7 cellular contexts compared by ENCODE assay signal in genomic region chr3:39166932-39167532, GRCh38. TPM values are rescaled to one million over a fixed set of nuclear protein-coding genes. Genes with fewer than 3 reads are reported as not detected.
A peak's percentile ranks its signal among the peaks of the same experiment; 100 is the strongest.
DNase-seq lines count a peak whose midpoint lies in the region; FAIRE-seq and TF ChIP-seq lines count a peak whose summit lies in the region.
"Had no signal": no experiment of that assay in that cellular context is flagged by ENCODE, and none has a peak within 500 bp of the region (broad histone marks: within the 10 kb centered on the region; RNA-seq: fewer than 3 reads in every experiment).

No MANE protein-coding gene starts in this region.

- no peaks in the 10 kb centered on the region for H3K36me3 ChIP-seq in skeletal muscle satellite cell (ENCODE audit: insufficient read depth, low read length)

- H3K9me3 ChIP-seq in skeletal muscle satellite cell (replicated peaks; ENCODE audit: low read length) = no peaks in the 10 kb centered on the region

- no peak for TF ChIP-seq POLR2A in NB4 (IDR thresholded peaks at IDR 0.05; ENCODE audit: extremely low read depth, insufficient read length)
- no peak for TF ChIP-seq POLR2A in H54 (IDR thresholded peaks at IDR 0.05; ENCODE audit: low read depth, low read length)

- peak overlapping the region; percentile 30 for H3K4me2 ChIP-seq in skeletal muscle satellite cell (ENCODE audit: low read length)

- no peaks in the 10 kb centered on the region for H3K27me3 ChIP-seq in skeletal muscle satellite cell (ENCODE audit: control insufficient read depth, insufficient read depth, low read length)

- H3K4me1 ChIP-seq in skeletal muscle satellite cell (ENCODE audit: control insufficient read depth, insufficient read depth, low read length) = peaks cover 28% of the 10 kb centered on the region

- DNase-seq in NB4 (ENCODE audit: low read depth) (peak; percentile 65), epithelial cell of esophagus (ENCODE audit: low read depth) (peak; percentile 96), DMS 273 treated with DMSO at 0.1 percent for 48 hours (lab: John Stamatoyannopoulos, UW) (no peak), H54 (ENCODE audit: insufficient read length, low spot score) (no peak), T-helper 2 cell (no peak)
- DNase-seq: NCI-H1092 had no signal

- TF ChIP-seq CTCF in NB4 (IDR thresholded peaks at IDR 0.05; ENCODE audit: low read depth, low read length) (no peak), epithelial cell of esophagus (IDR thresholded peaks at IDR 0.05; ENCODE audit: insufficient read depth, low read depth, low read length, missing control alignments) (no peak)

- peak overlapping the region; percentile 4 for H3K9ac ChIP-seq in skeletal muscle satellite cell (ENCODE audit: low read depth, low read length)

- FAIRE-seq in H54 (lab: Jason Lieb, UNC) = no peak

- H3K4me3 ChIP-seq in NB4 (ENCODE audit: low read depth, low read length) (no peak overlapping the region), epithelial cell of esophagus (ENCODE audit: low read length) (no peak overlapping the region), skeletal muscle satellite cell (ENCODE audit: low read length) (no peak overlapping the region)

RNA-seq across cellular contexts. Expression of gene CSRNP1, which starts 13.6 kb away (rescaled TPM):
- total RNA-seq in skeletal muscle satellite cell (2012; rRNA removed) = 2.3 and 6.3 TPM in 2 replicates

RNA-seq across cellular contexts. Expression of gene XIRP1, which starts 25.4 kb away (rescaled TPM):
- total RNA-seq in skeletal muscle satellite cell (2012; rRNA removed) = 0.25 and 5.7 TPM in 2 replicates

RNA-seq across cellular contexts. Expression of gene TTC21A, which starts 59.6 kb away (rescaled TPM):
- 2.8 and 3.5 TPM in 2 replicates for total RNA-seq in skeletal muscle satellite cell (2012; rRNA removed)

RNA-seq across cellular contexts. Expression of gene GORASP1, which starts 59.6 kb away (rescaled TPM):
- total RNA-seq in skeletal muscle satellite cell (2012; rRNA removed) = 25.6 and 29.3 TPM in 2 replicates

Comparison
In these comparisons a context has a peak if more than half of its experiments do, and no peak if none do; other contexts are left out.
1. DNase-seq: peak in NB4 (single experiment) and epithelial cell of esophagus (single experiment); none in DMS 273 treated with DMSO at 0.1 percent for 48 hours (single experiment), H54 (single experiment) and T-helper 2 cell (0 of 5).